1 cellular context compared by ENCODE assay signal in genomic region chr7:50205011-50205410, GRCh38.
TF ChIP-seq lines count a peak whose summit lies in the region.

No MANE protein-coding gene starts in this region.

TF ChIP-seq in GM23338, 12 proteins besides CTCF, POLR2A, EP300 and RAD21 (continued from another document):
- TF ChIP-seq ZNF462 (CRISPR knock-in tag; IDR thresholded peaks at IDR 0.05): no peak
- no peak for TF ChIP-seq EZH2 (IDR thresholded peaks at IDR 0.05; ENCODE audit: low read depth, unreplicated experiment)
